9 cellular contexts compared by ENCODE assay signal in genomic region chr16:90020838-90021382, GRCh38. TPM values are rescaled to one million over a fixed set of nuclear protein-coding genes. Genes with fewer than 3 reads are reported as not detected.
DNase-seq lines count a peak whose midpoint lies in the region; ATAC-seq and TF ChIP-seq lines count a peak whose summit lies in the region.
"Had no signal": no experiment of that assay in that cellular context is flagged by ENCODE, and none has a peak within 500 bp of the region (broad histone marks: within the 10 kb centered on the region; RNA-seq: fewer than 3 reads in every experiment).

No MANE protein-coding gene starts in this region.

- peak overlapping the region; percentile 35 for H3K27ac ChIP-seq in left ventricle myocardium inferior (replicated peaks)
- H3K27ac ChIP-seq in right cardiac atrium (ENCODE audit: low read length): no peak overlapping the region

- peaks cover 23% of the 10 kb centered on the region for H3K27me3 ChIP-seq in left ventricle myocardium inferior (ENCODE audit: low read depth)
- H3K27me3 ChIP-seq in right cardiac atrium (ENCODE audit: control insufficient read depth, insufficient read depth): no peaks in the 10 kb centered on the region
- no peaks in the 10 kb centered on the region for H3K27me3 ChIP-seq in iPS-15b (ENCODE audit: control insufficient read depth, insufficient read depth, low read length)

- H3K4me1 ChIP-seq in left ventricle myocardium inferior (peaks cover 51% of the 10 kb centered on the region), right cardiac atrium (ENCODE audit: control insufficient read depth, insufficient read depth, low read length) (no peaks in the 10 kb centered on the region), iPS-15b (ENCODE audit: control insufficient read depth, insufficient read depth, low read length) (peaks cover 17% of the 10 kb centered on the region)

- H3K4me3 ChIP-seq in left ventricle myocardium inferior (no peak overlapping the region), right cardiac atrium (ENCODE audit: low read length) (no peak overlapping the region), iPS-15b (ENCODE audit: low read depth, low read length) (peak overlapping the region; percentile 71)

- CTCF ChIA-PET in T-cell (lab: Charles Lee): no interaction called here

- intact Hi-C loops in left ventricle myocardium inferior (cut with micrococcal nuclease): no loop called here
- intact Hi-C loops in right cardiac atrium (cut with DNase I): no loop called here

- H3K9me3 ChIP-seq in left ventricle myocardium inferior (replicated peaks) (no peaks in the 10 kb centered on the region), right cardiac atrium (ENCODE audit: control insufficient read depth, low read length) (no peaks in the 10 kb centered on the region), iPS-15b (ENCODE audit: control insufficient read depth, insufficient read depth, low read length) (no peaks in the 10 kb centered on the region)

- H3K9me3 Mint-ChIP-seq in T-cell: no peaks in the 10 kb centered on the region

- DNase-seq in left ventricle myocardium inferior: no peak
- no peak for DNase-seq in right cardiac atrium
- DNase-seq in T-cell: no peak
- no peak for DNase-seq in left lobe of liver (ENCODE audit: low spot score)
- no peak for DNase-seq in DMS 273 treated with DMSO at 0.1 percent for 48 hours (lab: John Stamatoyannopoulos, UW)
- DNase-seq: NCI-H524 treated with DMSO at 0.1 percent for 48 hours had no signal

- H3K4me3 Mint-ChIP-seq in T-cell: peak overlapping the region; percentile 17 to 77 (median 31)

- H3K36me3 ChIP-seq in left ventricle myocardium inferior: no peaks in the 10 kb centered on the region
- peaks cover 3% of the 10 kb centered on the region for H3K36me3 ChIP-seq in iPS-15b (ENCODE audit: control insufficient read depth, insufficient read depth, low read length)

- H3K27ac Mint-ChIP-seq in T-cell: no peak overlapping the region

- peaks cover 0 to 7% of the 10 kb centered on the region in 2 donors for H3K27me3 Mint-ChIP-seq in T-cell

- POLR2A ChIA-PET in T-cell (lab: Charles Lee): no interaction called here

- ATAC-seq in right cardiac atrium (no peak), T-cell (replicated peaks in 1 of 4) (no peak), left lobe of liver (no peak), HG02763 (IDR thresholded peaks at IDR 0.05; ENCODE audit: unreplicated experiment) (no peak), HG03108 (IDR thresholded peaks at IDR 0.05; ENCODE audit: unreplicated experiment) (no peak)

- TF ChIP-seq CTCF in left ventricle myocardium inferior (IDR thresholded peaks at IDR 0.05; ENCODE audit: borderline replicate concordance): no peak

- 75% methylated on average over 2 of the region's 2 CpGs for WGBS in right cardiac atrium

- H3K36me3 Mint-ChIP-seq in T-cell: no peaks in the 10 kb centered on the region

- no peak overlapping the region for H3K9ac ChIP-seq in iPS-15b (ENCODE audit: low read depth, low read length)

- peaks cover 15 to 30% (median 21%) of the 10 kb centered on the region in 3 donors for H3K4me1 Mint-ChIP-seq in T-cell

RNA-seq across cellular contexts. Expression of gene DBNDD1, which starts 1.7 kb away (rescaled TPM):
- total RNA-seq in left ventricle myocardium inferior (4.6 TPM), right cardiac atrium (1 to 10 TPM; 1.7 to 2.5 (median 2.0) TPM), T-cell (1 to 10 TPM in 2 of 5 donors, under 1 TPM in 3; 0.70 to 3.6 (median 0.88) TPM), left lobe of liver (3.3 TPM)
- polyA plus RNA-seq in right cardiac atrium: 2.3 TPM

RNA-seq across cellular contexts. Expression of gene PRDM7, which starts 56.2 kb away (rescaled TPM):
- not detected for total RNA-seq in left ventricle myocardium inferior
- total RNA-seq in right cardiac atrium: not detected
- not detected for polyA plus RNA-seq in right cardiac atrium
- total RNA-seq in T-cell: not detected
- not detected for total RNA-seq in left lobe of liver
